In the genomic region with DNA sequence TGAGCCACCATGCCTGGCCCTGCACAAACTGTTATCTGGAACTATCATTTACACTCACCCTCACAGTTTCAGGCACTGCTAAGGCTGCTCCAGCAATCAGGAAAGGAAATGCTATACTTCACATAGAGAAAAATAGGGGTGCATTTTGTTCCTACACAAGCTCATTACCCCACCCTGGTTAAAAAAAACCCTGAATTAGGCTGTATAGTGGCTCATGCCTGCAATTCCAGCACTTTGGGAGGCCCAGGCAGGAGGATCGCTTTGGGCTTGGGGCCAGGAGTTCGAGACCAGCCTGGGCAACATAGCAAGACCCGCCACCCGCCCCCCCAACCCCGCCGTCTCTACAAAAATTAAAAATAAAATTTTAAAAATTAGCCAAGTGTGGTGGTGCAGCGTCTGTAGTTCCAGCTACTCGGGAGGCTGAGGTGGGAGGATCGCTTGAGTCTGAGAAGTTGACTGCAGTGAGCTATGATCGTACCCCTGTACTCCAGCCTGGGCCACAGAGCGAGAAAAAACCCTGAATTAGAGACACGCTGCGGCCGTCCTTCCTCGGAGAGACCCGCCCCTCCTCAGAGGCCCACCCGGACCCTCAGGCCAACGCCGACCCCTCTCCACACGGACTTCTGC, we compare ENCODE assay signal across 8 cellular contexts. TPM values are rescaled to one million over a fixed set of nuclear protein-coding genes. Genes with fewer than 3 reads are reported as not detected.
A peak's percentile ranks its signal among the peaks of the same experiment; 100 is the strongest.
DNase-seq lines count a peak whose midpoint lies in the region; ATAC-seq, FAIRE-seq and TF ChIP-seq lines count a peak whose summit lies in the region.

No MANE protein-coding gene starts in this region.

- peak overlapping the region; percentile 98 for H3K27ac Mint-ChIP-seq in activated CD4-positive, alpha-beta T cell treated with anti-CD3 and anti-CD28 coated beads for 36 hours

- peak overlapping the region; percentile 95 for H3K9ac ChIP-seq in SK-N-MC (ENCODE audit: insufficient read length)

- H3K36me3 ChIP-seq in SK-N-MC (ENCODE audit: insufficient read depth, low read length) (peaks cover 29% of the 10 kb centered on the region; the same call in 1 of the 2 replicates), psoas muscle (ENCODE audit: insufficient read depth in 1 of 2, low read depth in 1 of 2) (peaks cover 6 to 32% of the 10 kb centered on the region in 2 donors)

- H3K4me3 Mint-ChIP-seq in activated CD4-positive, alpha-beta T cell treated with anti-CD3 and anti-CD28 coated beads for 36 hours, result peak overlapping the region; percentile 91

- no peak for DNase-seq in activated CD4-positive, alpha-beta T cell treated with anti-CD3 and anti-CD28 coated beads for 36 hours
- DNase-seq in activated CD4-positive, alpha-beta T cell treated with anti-CD3 and anti-CD28 coated beads for 4 hours, result no peak
- DNase-seq in SK-N-MC (ENCODE audit: low read depth, low spot score) (no peak), fibroblast of the aortic adventitia (ENCODE audit: low read depth) (no peak), psoas muscle (no peak), frontal cortex (ENCODE audit: low spot score in 2 of 2) (no peak), SIG-M5 (lab: John Stamatoyannopoulos, UW) (no peak)
- no peak for DNase-seq in stimulated activated CD4-positive, alpha-beta T cell treated with anti-CD3 and anti-CD28 coated beads, Interleukin-4, amount 100 ng/mL, for 4 hours

- peak; percentile 17 for ATAC-seq in activated CD4-positive, alpha-beta T cell treated with anti-CD3 and anti-CD28 coated beads for 36 hours
- ATAC-seq in psoas muscle, result peak; percentile 25 to 50 (median 26)

- intact Hi-C loops in activated CD4-positive, alpha-beta T cell treated with anti-CD3 and anti-CD28 coated beads for 36 hours (cut with DNase I, micrococcal nuclease), result loop anchor here (1.0 to 5.0 kb wide), 9 partner anchors 28 to 481 kb away; a partner anchor contains a TSS
- intact Hi-C loops in psoas muscle (cut with DNase I), result no loop called here

- no peaks in the 10 kb centered on the region for H3K9me3 ChIP-seq in SK-N-MC (ENCODE audit: low read depth, low read length)
- H3K9me3 ChIP-seq in psoas muscle, result no peaks in the 10 kb centered on the region

- peaks cover 23% of the 10 kb centered on the region for H3K36me3 Mint-ChIP-seq in activated CD4-positive, alpha-beta T cell treated with anti-CD3 and anti-CD28 coated beads for 36 hours (ENCODE audit: low read depth)

- no peaks in the 10 kb centered on the region for H3K9me3 Mint-ChIP-seq in activated CD4-positive, alpha-beta T cell treated with anti-CD3 and anti-CD28 coated beads for 36 hours (ENCODE audit: low read depth)

- TF ChIP-seq CTCF in fibroblast of the aortic adventitia (IDR thresholded peaks at IDR 0.05; ENCODE audit: insufficient read depth, low read length), result no peak
- TF ChIP-seq CTCF in psoas muscle (IDR thresholded peaks at IDR 0.05), result no peak

- H3K4me3 ChIP-seq in SK-N-MC, result peak overlapping the region; percentile 98
- H3K4me3 ChIP-seq in fibroblast of the aortic adventitia (ENCODE audit: low read depth, low read length), result peak overlapping the region; percentile 72
- H3K4me3 ChIP-seq in psoas muscle, result peak overlapping the region; percentile 89

- H3K27ac ChIP-seq in SK-N-MC (peak overlapping the region; percentile 54; the same call in 1 of the 2 replicates), psoas muscle (peak overlapping the region; percentile 91)

- WGBS in psoas muscle, 3 donors, result 16% methylated on average over 20 of the region's 20 CpGs

- H3K4me1 ChIP-seq in psoas muscle, result peaks cover 30% of the 10 kb centered on the region

- no peaks in the 10 kb centered on the region for H3K27me3 Mint-ChIP-seq in activated CD4-positive, alpha-beta T cell treated with anti-CD3 and anti-CD28 coated beads for 36 hours

- POLR2A ChIA-PET in activated CD4-positive, alpha-beta T cell treated with anti-CD3 and anti-CD28 coated beads for 36 hours (lab: Charles Lee), result interaction anchor here (0.6 kb wide), 1 partner anchor 48 kb away, joined by 5 read pairs; no protein-coding TSS in a partner anchor

- CTCF ChIA-PET in activated CD4-positive, alpha-beta T cell treated with anti-CD3 and anti-CD28 coated beads for 36 hours (lab: Charles Lee), result interaction anchor here (1.4 kb wide), 1 partner anchor 29 kb away, joined by 4 read pairs; a partner anchor contains a TSS

- peaks cover 33% of the 10 kb centered on the region for H3K4me1 Mint-ChIP-seq in activated CD4-positive, alpha-beta T cell treated with anti-CD3 and anti-CD28 coated beads for 36 hours

- no peaks in the 10 kb centered on the region for H3K27me3 ChIP-seq in psoas muscle (ENCODE audit: insufficient read depth in 3 of 3, low read length in 2 of 3)

- FAIRE-seq in frontal cortex (lab: Jason Lieb, UNC), result no peak

RNA-seq across cellular contexts. Expression of a gene that starts 0.5 kb away (rescaled TPM):
- total RNA-seq in activated CD4-positive, alpha-beta T cell treated with anti-CD3 and anti-CD28 coated beads for 36 hours, result 1 to 10 TPM; 4.7 to 7.7 TPM
- total RNA-seq in fibroblast of the aortic adventitia (ENCODE audit: low replicate concordance) (1.3 and 4.4 TPM in 2 replicates), psoas muscle (1 to 10 TPM; 2.7 to 9.2 (median 4.6) TPM), frontal cortex (5.7 TPM)
- polyA plus RNA-seq in psoas muscle, result 1 to 10 TPM; 5.0 to 8.1 (median 5.6) TPM

RNA-seq across cellular contexts. Expression of a gene that starts 0.7 kb away (rescaled TPM):
- total RNA-seq in activated CD4-positive, alpha-beta T cell treated with anti-CD3 and anti-CD28 coated beads for 36 hours, result 10 to 100 TPM; 56.1 to 57.9 TPM
- 13.1 and 23.3 TPM in 2 replicates for total RNA-seq in fibroblast of the aortic adventitia (ENCODE audit: low replicate concordance)
- 10 to 100 TPM; 21.3 to 42.4 (median 28.6) TPM for total RNA-seq in psoas muscle
- 10 to 100 TPM; 35.6 to 46.4 (median 36.5) TPM for polyA plus RNA-seq in psoas muscle
- total RNA-seq in frontal cortex, result 19.6 TPM

RNA-seq across cellular contexts. Expression of a gene that starts 27.9 kb away (rescaled TPM):
- 100 to 1,000 TPM; 342 to 386 TPM for total RNA-seq in activated CD4-positive, alpha-beta T cell treated with anti-CD3 and anti-CD28 coated beads for 36 hours
- total RNA-seq in fibroblast of the aortic adventitia (ENCODE audit: low replicate concordance), result 42.5 and 820 TPM in 2 replicates
- total RNA-seq in psoas muscle, result 100 to 1,000 TPM; 391 to 584 (median 510) TPM
- 1,000 to 10,000 TPM; 2,163 to 2,481 (median 2,336) TPM for polyA plus RNA-seq in psoas muscle
- total RNA-seq in frontal cortex, result 350 TPM

RNA-seq across cellular contexts. Expression of a gene that starts 29.3 kb away (rescaled TPM):
- total RNA-seq in activated CD4-positive, alpha-beta T cell treated with anti-CD3 and anti-CD28 coated beads for 36 hours, result 100 to 1,000 TPM; 140 to 190 TPM
- 137 and 171 TPM in 2 replicates for total RNA-seq in fibroblast of the aortic adventitia (ENCODE audit: low replicate concordance)
- 10 to 100 TPM; 30.2 to 49.1 (median 39.8) TPM for total RNA-seq in psoas muscle
- polyA plus RNA-seq in psoas muscle, result 100 to 1,000 TPM in 1 of 3 donors, 10 to 100 TPM in 2; 46.8 to 115 (median 88.0) TPM
- total RNA-seq in frontal cortex, result 68.5 TPM

RNA-seq across cellular contexts. Expression of a gene that starts 29.7 kb away (rescaled TPM):
- 100 to 1,000 TPM; 171 TPM for total RNA-seq in activated CD4-positive, alpha-beta T cell treated with anti-CD3 and anti-CD28 coated beads for 36 hours
- total RNA-seq in fibroblast of the aortic adventitia (ENCODE audit: low replicate concordance), result 29.2 and 66.9 TPM in 2 replicates
- total RNA-seq in psoas muscle, result 100 to 1,000 TPM; 131 to 174 (median 172) TPM
- 100 to 1,000 TPM; 257 to 437 (median 436) TPM for polyA plus RNA-seq in psoas muscle
- 15.1 TPM for total RNA-seq in frontal cortex

Comparison
In these comparisons a context has a peak if more than half of its experiments do, and no peak if none do; other contexts are left out.
1. intact Hi-C loops: an anchor here in activated CD4-positive, alpha-beta T cell treated with anti-CD3 and anti-CD28 coated beads for 36 hours (1.0 to 5.0 kb wide); none called in psoas muscle.